In the genomic region with DNA sequence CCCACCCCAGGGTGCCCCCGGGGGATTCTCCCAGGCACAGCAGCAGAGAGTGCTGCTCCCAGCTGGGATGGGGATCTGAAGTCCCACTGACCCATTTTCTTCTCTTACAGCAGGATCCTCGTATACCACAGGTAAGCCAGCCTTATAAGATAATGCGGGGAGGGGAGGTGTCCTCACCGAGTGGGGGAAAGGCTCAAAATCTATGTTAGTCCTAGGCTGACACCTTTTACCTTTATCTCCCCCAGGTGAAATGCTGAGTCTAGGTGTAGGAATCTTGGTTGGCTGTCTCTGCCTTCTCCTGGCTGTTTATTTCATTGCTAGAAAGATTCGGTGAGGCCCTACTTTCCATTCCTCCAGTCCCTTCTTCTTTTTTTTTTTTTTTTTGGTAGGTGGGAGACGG, we compare ENCODE assay signal across 24 cellular contexts. TPM values are rescaled to one million over a fixed set of nuclear protein-coding genes. Genes with fewer than 3 reads are reported as not detected.
DNase-seq lines count a peak whose midpoint lies in the region; ATAC-seq, FAIRE-seq and TF ChIP-seq lines count a peak whose summit lies in the region.
"Had no signal": no experiment of that assay in that cellular context is flagged by ENCODE, and none has a peak within 500 bp of the region (broad histone marks: within the 10 kb centered on the region; RNA-seq: fewer than 3 reads in every experiment).

No MANE protein-coding gene starts in this region.

- POLR2A ChIA-PET in OCI-LY7 (lab: Charles Lee) (no interaction called here), K562 (lab: Yijun Ruan, JAX) (interaction anchor here (0.5 to 1.7 kb wide), 4 partner anchors 9 to 338 kb away, joined by 3 to 6 read pairs (median 4); a partner anchor contains a TSS)

- peaks cover 32% of the 10 kb centered on the region for H3K36me3 ChIP-seq in OCI-LY7 (ENCODE audit: insufficient read depth, low read length)
- H3K36me3 ChIP-seq in K562 (ENCODE audit: control insufficient read depth, insufficient read depth, low read length): peaks cover 33% of the 10 kb centered on the region
- no peaks in the 10 kb centered on the region for H3K36me3 ChIP-seq in mucosa of stomach (ENCODE audit: control insufficient read depth, insufficient read depth, low read length)
- no peaks in the 10 kb centered on the region for H3K36me3 ChIP-seq in hepatocyte (replicated peaks; ENCODE audit: insufficient read depth, low read depth)

- no peak for ATAC-seq in K562

- FAIRE-seq in K562 (lab: Jason Lieb, UNC): no peak
- FAIRE-seq: A204.1 had no signal

- H4K20me1 ChIP-seq in OCI-LY7 (ENCODE audit: insufficient read depth, low read length) (no peaks in the 10 kb centered on the region), K562 (replicated peaks; ENCODE audit: control insufficient read depth, insufficient read depth, low read length) (no peaks in the 10 kb centered on the region), hepatocyte (ENCODE audit: insufficient read depth, poor library complexity, severe bottlenecking) (no peaks in the 10 kb centered on the region)

- TF ChIP-seq POLR2A in K562 (conservative IDR thresholded peaks at IDR 0.05): peak; percentile 49; the same call in 1 of the 2 replicates

- TF ChIP-seq EP300 in K562 (IDR thresholded peaks at IDR 0.05; ENCODE audit: low read length): no peak

- DNase-seq in OCI-LY7 (ENCODE audit: low spot score): no peak
- DNase-seq in K562 (ENCODE audit: extremely low read depth in 1 of 4, low spot score in 3 of 4): no peak
- no peak for DNase-seq in cortex of kidney (lab: John Stamatoyannopoulos, UW)
- no peak for DNase-seq in G401 (ENCODE audit: low spot score)
- DNase-seq in Ammon's horn (ENCODE audit: low spot score): no peak
- DNase-seq in hepatocyte (ENCODE audit: low spot score): no peak
- DNase-seq: CD4-positive, CD25-positive, alpha-beta regulatory T cell; DMS79; H7; HFFc6; KBM-7; NCI-H1092 treated with DMSO at 0.1 percent for 48 hours; NCI-H2081; NCI-H2171; NCI-H345; NCI-H524; NCI-H82; SHP77 treated with DMSO at 0.1 percent for 48 hours had no signal

- H3K27me3 ChIP-seq in K562 (ENCODE audit: control insufficient read depth in 2 of 2, insufficient read depth in 2 of 2, low read length in 2 of 2) (no peaks in the 10 kb centered on the region; a peak in 1 of 5 replicates), mucosa of stomach (ENCODE audit: control insufficient read depth, insufficient read depth, low read length) (no peaks in the 10 kb centered on the region), hepatocyte (no peaks in the 10 kb centered on the region)

- H3K27ac ChIP-seq in 22Rv1 (peak overlapping the region; percentile 18; the same call in 1 of the 2 replicates), OCI-LY7 (ENCODE audit: low read depth, low read length, poor library complexity, severe bottlenecking) (peak overlapping the region; percentile 24), K562 (ENCODE audit: extremely low read depth, low read depth, low read length) (no peak overlapping the region), hepatocyte (no peak overlapping the region)
- H3K27ac ChIP-seq: SK-N-MC had no signal

- no peaks in the 10 kb centered on the region for H3K9me2 ChIP-seq in OCI-LY7 (ENCODE audit: insufficient read depth, low read length)
- H3K9me2 ChIP-seq in hepatocyte (replicated peaks; ENCODE audit: insufficient read depth): no peaks in the 10 kb centered on the region

- H3K79me2 ChIP-seq in OCI-LY7 (ENCODE audit: insufficient read depth, low read depth, low read length) (peaks cover 19% of the 10 kb centered on the region), K562 (ENCODE audit: control insufficient read depth, insufficient read depth, low read length) (peaks cover 18% of the 10 kb centered on the region), hepatocyte (peaks cover 22% of the 10 kb centered on the region)

- H3K9me3 ChIP-seq in OCI-LY7 (ENCODE audit: low read length) (no peaks in the 10 kb centered on the region), K562 (replicated peaks; ENCODE audit: control insufficient read depth, insufficient read depth, low read depth, low read length) (no peaks in the 10 kb centered on the region), mucosa of stomach (ENCODE audit: control insufficient read depth, low read length) (peaks cover 4% of the 10 kb centered on the region), hepatocyte (ENCODE audit: low read depth) (no peaks in the 10 kb centered on the region)

- CTCF ChIA-PET in OCI-LY7 (lab: Charles Lee; ENCODE audit: unreplicated experiment) (no interaction called here), K562 (lab: Yijun Ruan, JAX; ENCODE audit: low intra/inter-chr PET ratio) (no interaction called here)

- H3K4me1 ChIP-seq in OCI-LY7 (ENCODE audit: insufficient read depth, low read length, poor library complexity, severe bottlenecking) (peaks cover 32% of the 10 kb centered on the region), K562 (replicated peaks in 1 of 2; ENCODE audit: control insufficient read depth in 2 of 2, insufficient read depth in 2 of 2, low read length in 2 of 2) (peaks cover 16 to 20% of the 10 kb centered on the region in 2 experiments), mucosa of stomach (ENCODE audit: control insufficient read depth, insufficient read depth, low read length) (peaks cover 55% of the 10 kb centered on the region), hepatocyte (ENCODE audit: insufficient read depth) (peaks cover 25% of the 10 kb centered on the region)

- BruUV-seq in OCI-LY7 (replicated peaks; lab: Mats Ljungman, UMichigan) (no TSS peak), K562 (replicated peaks; lab: Mats Ljungman, UMichigan) (no TSS peak)

- H3K4me3 ChIP-seq in OCI-LY7 (ENCODE audit: low read depth, low read length, poor library complexity, severe bottlenecking) (no peak overlapping the region), K562 (no peak overlapping the region), mucosa of stomach (ENCODE audit: low read length) (no peak overlapping the region), hepatocyte (no peak overlapping the region)
- H3K4me3 ChIP-seq: SK-N-MC had no signal

- TF ChIP-seq RAD21 in K562 (CRISPR knock-in tag; conservative IDR thresholded peaks at IDR 0.05 in 1 of 2, IDR thresholded peaks at IDR 0.05 in 1 of 2): no peak

- in situ Hi-C loops in K562 (cut with MboI): no loop called here
- in situ Hi-C loops in G401 (cut with HindIII; ENCODE audit: low sequenced_read_pairs): no loop called here

- intact Hi-C loops in OCI-LY7 (cut with micrococcal nuclease; ENCODE audit: unreplicated experiment) (no loop called here), K562 (cut with micrococcal nuclease) (no loop called here)

- H3K9ac ChIP-seq in K562 (ENCODE audit: insufficient read depth in 1 of 2, low read depth in 2 of 2, low read length in 2 of 2) (no peak overlapping the region), mucosa of stomach (ENCODE audit: low read length) (peak overlapping the region; percentile 70)

- no peak for TF ChIP-seq CTCF in 22Rv1 (IDR thresholded peaks at IDR 0.05)
- TF ChIP-seq CTCF in OCI-LY7 (conservative IDR thresholded peaks at IDR 0.05; ENCODE audit: low read length): no peak
- no peak for TF ChIP-seq CTCF in K562 (IDR thresholded peaks at IDR 0.05 in 2 of 3, conservative IDR thresholded peaks at IDR 0.05 in 1 of 3; ENCODE audit: insufficient read depth in 2 of 3, low read depth in 1 of 3, low read length in 3 of 3)
- TF ChIP-seq CTCF in hepatocyte (IDR thresholded peaks at IDR 0.05; ENCODE audit: poor library complexity): no peak

- H2AFZ ChIP-seq in OCI-LY7 (ENCODE audit: low read length) (no peak overlapping the region), K562 (ENCODE audit: low read depth, low read length) (no peak overlapping the region), hepatocyte (no peak overlapping the region)

- WGBS in K562 (ENCODE audit: insufficient coverage, low coverage, missing lambda C conversion rate): 41% methylated on average over 5 of the region's 6 CpGs
- WGBS in hepatocyte (ENCODE audit: low lambda C conversion rate, missing lambda C conversion rate): 86% methylated on average over 6 of the region's 6 CpGs

- H3K9me1 ChIP-seq in K562 (ENCODE audit: control insufficient read depth, insufficient read depth, low read length): no peaks in the 10 kb centered on the region

- H3K4me2 ChIP-seq in OCI-LY7 (ENCODE audit: low read length): no peak overlapping the region
- H3K4me2 ChIP-seq in K562 (ENCODE audit: insufficient read depth, low read length): no peak overlapping the region
- no peak overlapping the region for H3K4me2 ChIP-seq in hepatocyte

RNA-seq across cellular contexts. Expression of a gene that starts 5.3 kb away (rescaled TPM):
- 83.3 and 113 TPM in 2 replicates for total RNA-seq in OCI-LY7 (2014; rRNA removed; shearing (Covaris generic))
- total RNA-seq in OCI-LY7 (2022) (122 and 124 TPM in 2 replicates), K562 (2014; rRNA removed) (48.8 and 59.0 TPM in 2 replicates), K562 (2014; rRNA removed; fragmentation: Illumina TruSeq; extraction: Trizol) (70.6 and 74.0 TPM in 2 replicates), K562 (2015; rRNA removed; fragmentation: Illumina TruSeq; extraction: Trizol) (77.0 and 79.1 TPM in 2 replicates), K562 (2021) (97.3 and 98.6 TPM in 2 replicates), hepatocyte (145 and 148 TPM in 2 replicates)
- 115 and 218 TPM in 2 replicates for total RNA-seq in K562 (2011; cell fraction: chromatin; rRNA removed; ENCODE audit: low replicate concordance)
- 215 and 226 TPM in 2 replicates for total RNA-seq in K562 (2011; cell fraction: nucleolus; rRNA removed)
- 182 and 231 TPM in 2 replicates for total RNA-seq in K562 (2011; cell fraction: nucleoplasm; rRNA removed)
- polyA plus RNA-seq in K562 (2011; rRNA removed) (111 and 123 TPM in 2 replicates), K562 (2014; fragmentation: Illumina TruSeq; extraction: Trizol) (84.5 and 93.5 TPM in 2 replicates), K562 (2014; fragmentation: Nextera tagmentation; extraction: Ambion mirVana) (1 to 10 TPM; 5.6 to 6.0 TPM), K562 (2014; rRNA removed) (86.8 and 89.4 TPM in 2 replicates), hepatocyte (52.1 and 54.1 TPM in 2 replicates)
- 167 and 205 TPM in 2 replicates for polyA plus RNA-seq in K562 (2011; cell fraction: cytosol; rRNA removed)
- 121 and 152 TPM in 2 replicates for polyA plus RNA-seq in K562 (2011; cell fraction: nucleus; rRNA removed)
- polyA plus RNA-seq in K562 (2012): 80.8 and 88.2 TPM in 2 replicates
- 96.8 and 108 TPM in 2 replicates for polyA minus RNA-seq in K562 (2011; rRNA and poly(A)+ RNA removed)
- polyA minus RNA-seq in K562 (2011; cell fraction: cytosol; rRNA and poly(A)+ RNA removed): 39.9 and 46.7 TPM in 2 replicates
- polyA minus RNA-seq in K562 (2011; cell fraction: nucleus; rRNA and poly(A)+ RNA removed): 49.7 and 72.8 TPM in 2 replicates
- total RNA-seq in G401 (2014; rRNA removed; shearing (Covaris generic)): 162 and 193 TPM in 2 replicates

RNA-seq across cellular contexts. Expression of a gene that starts 6.0 kb away (rescaled TPM):
- not detected in 2 replicates for total RNA-seq in OCI-LY7 (2014; rRNA removed; shearing (Covaris generic))
- not detected in 2 replicates for total RNA-seq in OCI-LY7 (2022)
- 0.60 TPM in 1 of 2 replicates, not detected in the other for total RNA-seq in K562 (2011; cell fraction: chromatin; rRNA removed; ENCODE audit: low replicate concordance)
- total RNA-seq in K562 (2011; cell fraction: nucleolus; rRNA removed): 0.39 and 0.50 TPM in 2 replicates
- total RNA-seq in K562 (2011; cell fraction: nucleoplasm; rRNA removed): 0.53 TPM in 1 of 2 replicates, not detected in the other
- total RNA-seq in K562 (2014; rRNA removed): not detected in 2 replicates
- total RNA-seq in K562 (2014; rRNA removed; fragmentation: Illumina TruSeq; extraction: Trizol): 0.15 and 0.16 TPM in 2 replicates
- 0.33 and 0.41 TPM in 2 replicates for total RNA-seq in K562 (2015; rRNA removed; fragmentation: Illumina TruSeq; extraction: Trizol)
- 0.22 and 0.36 TPM in 2 replicates for total RNA-seq in K562 (2021)
- 0.13 and 0.24 TPM in 2 replicates for polyA plus RNA-seq in K562 (2011; rRNA removed)
- polyA plus RNA-seq in K562 (2011; cell fraction: cytosol; rRNA removed): 0.13 and 0.24 TPM in 2 replicates
- polyA plus RNA-seq in K562 (2011; cell fraction: nucleus; rRNA removed): 0.24 and 0.25 TPM in 2 replicates
- polyA plus RNA-seq in K562 (2012): 0.51 and 0.69 TPM in 2 replicates
- 0.15 and 0.16 TPM in 2 replicates for polyA plus RNA-seq in K562 (2014; fragmentation: Illumina TruSeq; extraction: Trizol)
- polyA plus RNA-seq in K562 (2014; fragmentation: Nextera tagmentation; extraction: Ambion mirVana): under 1 TPM; 0.30 to 0.46 TPM
- 0.12 and 0.57 TPM in 2 replicates for polyA plus RNA-seq in K562 (2014; rRNA removed)
- polyA minus RNA-seq in K562 (2011; rRNA and poly(A)+ RNA removed): 0.12 and 0.25 TPM in 2 replicates
- polyA minus RNA-seq in K562 (2011; cell fraction: cytosol; rRNA and poly(A)+ RNA removed): not detected in 2 replicates
- polyA minus RNA-seq in K562 (2011; cell fraction: nucleus; rRNA and poly(A)+ RNA removed): not detected in 2 replicates
- 20.7 and 42.6 TPM in 2 replicates for total RNA-seq in G401 (2014; rRNA removed; shearing (Covaris generic))
- 2.4 and 4.6 TPM in 2 replicates for total RNA-seq in hepatocyte
- polyA plus RNA-seq in hepatocyte: 6.0 and 7.3 TPM in 2 replicates
- total RNA-seq: CD4-positive, CD25-positive, alpha-beta regulatory T cell; HFFc6; RPMI7951 had no signal
- polyA plus RNA-seq: BJ had no signal

RNA-seq across cellular contexts. Expression of a gene that starts 9.0 kb away (rescaled TPM):
- total RNA-seq in OCI-LY7 (2014; rRNA removed; shearing (Covaris generic)): 0.44 TPM in 1 of 2 replicates, not detected in the other
- total RNA-seq in OCI-LY7 (2022) (0.61 and 1.5 TPM in 2 replicates), K562 (2014; rRNA removed) (not detected in 2 replicates), K562 (2014; rRNA removed; fragmentation: Illumina TruSeq; extraction: Trizol) (0.65 and 1.1 TPM in 2 replicates), K562 (2015; rRNA removed; fragmentation: Illumina TruSeq; extraction: Trizol) (1.1 and 2.2 TPM in 2 replicates), K562 (2021) (0.20 and 1.00 TPM in 2 replicates), hepatocyte (11.3 and 15.4 TPM in 2 replicates)
- total RNA-seq in K562 (2011; cell fraction: chromatin; rRNA removed; ENCODE audit: low replicate concordance): 0.81 and 0.97 TPM in 2 replicates
- total RNA-seq in K562 (2011; cell fraction: nucleolus; rRNA removed): 0.50 TPM in 1 of 2 replicates, not detected in the other
- 0.29 TPM in 1 of 2 replicates, not detected in the other for total RNA-seq in K562 (2011; cell fraction: nucleoplasm; rRNA removed)
- polyA plus RNA-seq in K562 (2011; rRNA removed) (1.2 and 3.4 TPM in 2 replicates), K562 (2014; fragmentation: Illumina TruSeq; extraction: Trizol) (1.0 and 1.2 TPM in 2 replicates), K562 (2014; fragmentation: Nextera tagmentation; extraction: Ambion mirVana) (1 to 10 TPM; 2.0 to 2.5 TPM), K562 (2014; rRNA removed) (0.33 and 1.1 TPM in 2 replicates), hepatocyte (7.2 and 16.5 TPM in 2 replicates)
- 0.48 and 2.8 TPM in 2 replicates for polyA plus RNA-seq in K562 (2011; cell fraction: cytosol; rRNA removed)
- polyA plus RNA-seq in K562 (2011; cell fraction: nucleus; rRNA removed): 0.47 and 1.8 TPM in 2 replicates
- polyA plus RNA-seq in K562 (2012): 2.7 and 2.8 TPM in 2 replicates
- polyA minus RNA-seq in K562 (2011; rRNA and poly(A)+ RNA removed): 0.30 TPM in 1 of 2 replicates, not detected in the other
- 1.0 TPM in 1 of 2 replicates, not detected in the other for polyA minus RNA-seq in K562 (2011; cell fraction: cytosol; rRNA and poly(A)+ RNA removed)
- polyA minus RNA-seq in K562 (2011; cell fraction: nucleus; rRNA and poly(A)+ RNA removed): 0.67 TPM in 1 of 2 replicates, not detected in the other
- total RNA-seq in G401 (2014; rRNA removed; shearing (Covaris generic)): 2.3 and 4.6 TPM in 2 replicates

RNA-seq across cellular contexts. Expression of a gene that starts 18.8 kb away (rescaled TPM):
- not detected in 2 replicates for total RNA-seq in OCI-LY7 (2014; rRNA removed; shearing (Covaris generic))
- 0.63 and 0.68 TPM in 2 replicates for total RNA-seq in OCI-LY7 (2022)
- total RNA-seq in K562 (2011; cell fraction: chromatin; rRNA removed; ENCODE audit: low replicate concordance): 0.67 and 1.3 TPM in 2 replicates
- total RNA-seq in K562 (2011; cell fraction: nucleolus; rRNA removed): 0.67 TPM in 1 of 2 replicates, not detected in the other
- total RNA-seq in K562 (2011; cell fraction: nucleoplasm; rRNA removed): 0.29 and 1.5 TPM in 2 replicates
- 0.41 TPM in 1 of 2 replicates, not detected in the other for total RNA-seq in K562 (2014; rRNA removed)
- 0.15 TPM in 1 of 2 replicates, not detected in the other for total RNA-seq in K562 (2014; rRNA removed; fragmentation: Illumina TruSeq; extraction: Trizol)
- total RNA-seq in K562 (2015; rRNA removed; fragmentation: Illumina TruSeq; extraction: Trizol): 0.22 TPM in 1 of 2 replicates, not detected in the other
- total RNA-seq in K562 (2021): 0.35 TPM in 1 of 2 replicates, not detected in the other
- 0.30 TPM in 1 of 2 replicates, not detected in the other for polyA plus RNA-seq in K562 (2011; rRNA removed)
- polyA plus RNA-seq in K562 (2011; cell fraction: cytosol; rRNA removed): 0.12 and 0.19 TPM in 2 replicates
- 1.1 and 1.3 TPM in 2 replicates for polyA plus RNA-seq in K562 (2011; cell fraction: nucleus; rRNA removed)
- 0.10 and 0.44 TPM in 2 replicates for polyA plus RNA-seq in K562 (2012)
- 0.19 and 0.35 TPM in 2 replicates for polyA plus RNA-seq in K562 (2014; fragmentation: Illumina TruSeq; extraction: Trizol)
- polyA plus RNA-seq in K562 (2014; fragmentation: Nextera tagmentation; extraction: Ambion mirVana): under 1 TPM; 0.07 to 0.21 TPM
- 0.19 and 1.1 TPM in 2 replicates for polyA plus RNA-seq in K562 (2014; rRNA removed)
- not detected in 2 replicates for polyA minus RNA-seq in K562 (2011; rRNA and poly(A)+ RNA removed)
- polyA minus RNA-seq in K562 (2011; cell fraction: cytosol; rRNA and poly(A)+ RNA removed): not detected in 2 replicates
- not detected in 2 replicates for polyA minus RNA-seq in K562 (2011; cell fraction: nucleus; rRNA and poly(A)+ RNA removed)
- total RNA-seq in G401 (2014; rRNA removed; shearing (Covaris generic)): 9.5 and 11.7 TPM in 2 replicates
- total RNA-seq in hepatocyte: 1.8 and 3.6 TPM in 2 replicates
- polyA plus RNA-seq in hepatocyte: 4.4 and 7.1 TPM in 2 replicates

RNA-seq across cellular contexts. Expression of a gene that starts 27.6 kb away (rescaled TPM):
- total RNA-seq in OCI-LY7 (2014; rRNA removed; shearing (Covaris generic)): 52.8 and 73.5 TPM in 2 replicates
- total RNA-seq in OCI-LY7 (2022) (152 and 170 TPM in 2 replicates), K562 (2014; rRNA removed) (62.5 and 67.0 TPM in 2 replicates), K562 (2014; rRNA removed; fragmentation: Illumina TruSeq; extraction: Trizol) (105 and 135 TPM in 2 replicates), K562 (2015; rRNA removed; fragmentation: Illumina TruSeq; extraction: Trizol) (89.4 and 93.3 TPM in 2 replicates), K562 (2021) (67.8 and 92.4 TPM in 2 replicates), hepatocyte (18.2 and 26.1 TPM in 2 replicates)
- 8.8 and 23.9 TPM in 2 replicates for total RNA-seq in K562 (2011; cell fraction: chromatin; rRNA removed; ENCODE audit: low replicate concordance)
- total RNA-seq in K562 (2011; cell fraction: nucleolus; rRNA removed): 7.3 and 8.2 TPM in 2 replicates
- 20.2 and 29.5 TPM in 2 replicates for total RNA-seq in K562 (2011; cell fraction: nucleoplasm; rRNA removed)
- polyA plus RNA-seq in K562 (2011; rRNA removed) (34.3 and 60.4 TPM in 2 replicates), K562 (2014; fragmentation: Illumina TruSeq; extraction: Trizol) (110 and 124 TPM in 2 replicates), K562 (2014; fragmentation: Nextera tagmentation; extraction: Ambion mirVana) (100 to 1,000 TPM; 133 to 197 TPM), K562 (2014; rRNA removed) (99.8 and 104 TPM in 2 replicates), hepatocyte (20.0 and 21.5 TPM in 2 replicates)
- polyA plus RNA-seq in K562 (2011; cell fraction: cytosol; rRNA removed): 4.0 and 15.1 TPM in 2 replicates
- polyA plus RNA-seq in K562 (2011; cell fraction: nucleus; rRNA removed): 6.3 and 9.6 TPM in 2 replicates
- 56.3 and 162 TPM in 2 replicates for polyA plus RNA-seq in K562 (2012)
- polyA minus RNA-seq in K562 (2011; rRNA and poly(A)+ RNA removed): 45.2 and 52.2 TPM in 2 replicates
- polyA minus RNA-seq in K562 (2011; cell fraction: cytosol; rRNA and poly(A)+ RNA removed): 22.0 and 28.1 TPM in 2 replicates
- polyA minus RNA-seq in K562 (2011; cell fraction: nucleus; rRNA and poly(A)+ RNA removed): 7.4 and 10.8 TPM in 2 replicates
- 40.8 and 55.2 TPM in 2 replicates for total RNA-seq in G401 (2014; rRNA removed; shearing (Covaris generic))

Comparison
In these comparisons a context has a peak if more than half of its experiments do, and no peak if none do; other contexts are left out.
1. H3K27ac ChIP-seq: peak in 22Rv1 (single experiment) and OCI-LY7 (single experiment); none in K562 (single experiment) and hepatocyte (single experiment).